In genomic region chr10:62048919-62049636, GRCh38 we compare ENCODE assay signal across 1 cellular context.
TF ChIP-seq lines count a peak whose summit lies in the region.

No MANE protein-coding gene starts in this region.

TF ChIP-seq in HepG2, 621 proteins besides CTCF, POLR2A, EP300 and RAD21 (continued from another document and continues in another):
- TF ChIP-seq NRL (CRISPR knock-in tag; IDR thresholded peaks at IDR 0.05; ENCODE audit: borderline replicate concordance) (peak; percentile 90; the same call in 1 of the 2 replicates), IKZF4 (CRISPR knock-in tag; IDR thresholded peaks at IDR 0.05; ENCODE audit: borderline replicate concordance, low read depth, not compliant biosample characterization) (no peak), SAP130 (CRISPR knock-in tag; IDR thresholded peaks at IDR 0.05; ENCODE audit: low read depth) (peak; percentile 95), STAT6 (CRISPR knock-in tag; IDR thresholded peaks at IDR 0.05; ENCODE audit: borderline replicate concordance) (0 out of 2 replicates have a peak, but pooled peaks have one; percentile 25), ARID2 (CRISPR knock-in tag; IDR thresholded peaks at IDR 0.05; ENCODE audit: borderline replicate concordance) (peak; percentile 95), TAF15 (IDR thresholded peaks at IDR 0.05; ENCODE audit: low read depth, low read length, poor library complexity, severe bottlenecking) (no peak), ATAD3A (CRISPR knock-in tag; IDR thresholded peaks at IDR 0.05) (no peak), ZNF232 (CRISPR knock-in tag; IDR thresholded peaks at IDR 0.05; ENCODE audit: borderline replicate concordance) (peak; percentile 91), SP2 (CRISPR knock-in tag; IDR thresholded peaks at IDR 0.05) (no peak), ZNF33A (CRISPR knock-in tag; IDR thresholded peaks at IDR 0.05; ENCODE audit: borderline replicate concordance) (no peak), NAIF1 (CRISPR knock-in tag; IDR thresholded peaks at IDR 0.05; ENCODE audit: borderline replicate concordance) (no peak), ZNF234 (CRISPR knock-in tag; conservative IDR thresholded peaks at IDR 0.05) (no peak), ZNF549 (CRISPR knock-in tag; IDR thresholded peaks at IDR 0.05) (no peak), ZNF639 (CRISPR knock-in tag; conservative IDR thresholded peaks at IDR 0.05) (no peak), ZNF354B (CRISPR knock-in tag; IDR thresholded peaks at IDR 0.05) (peak; percentile 61; the same call in 1 of the 2 replicates), MIXL1 (CRISPR knock-in tag; IDR thresholded peaks at IDR 0.05) (peak; percentile 82), MEIS1 (CRISPR knock-in tag; IDR thresholded peaks at IDR 0.05; ENCODE audit: borderline replicate concordance) (peak; percentile 62; the same call in 1 of the 2 replicates), AHDC1 (CRISPR knock-in tag; IDR thresholded peaks at IDR 0.05; ENCODE audit: borderline replicate concordance) (0 out of 2 replicates have a peak, but pooled peaks have one; percentile 75), ZNF577 (CRISPR knock-in tag; IDR thresholded peaks at IDR 0.05; ENCODE audit: borderline replicate concordance, low read depth) (no peak), CBX5 (CRISPR knock-in tag; IDR thresholded peaks at IDR 0.05; ENCODE audit: borderline replicate concordance) (peak; percentile 79; the same call in 1 of the 2 replicates), ARNTL (CRISPR knock-in tag; IDR thresholded peaks at IDR 0.05) (peak; percentile 70; the same call in 1 of the 2 replicates), ZNF3 (CRISPR knock-in tag; IDR thresholded peaks at IDR 0.05) (no peak), ZNF329 (CRISPR knock-in tag; IDR thresholded peaks at IDR 0.05; ENCODE audit: low read depth) (0 out of 2 replicates have a peak, but pooled peaks have one; percentile 45), PHF21A (CRISPR knock-in tag; IDR thresholded peaks at IDR 0.05) (peak; percentile 88), ATF7 (IDR thresholded peaks at IDR 0.05) (no peak), ATF7 (CRISPR knock-in tag; IDR thresholded peaks at IDR 0.05) (peak; percentile 79), JDP2 (CRISPR knock-in tag; IDR thresholded peaks at IDR 0.05; ENCODE audit: borderline replicate concordance) (no peak; the same call in 1 of the 2 replicates), IKZF1 (IDR thresholded peaks at IDR 0.05) (no peak), TFDP2 (CRISPR knock-in tag; IDR thresholded peaks at IDR 0.05) (peak; percentile 85), KMT2B (CRISPR knock-in tag; IDR thresholded peaks at IDR 0.05) (peak; percentile 80; the same call in 1 of the 2 replicates), REL (CRISPR knock-in tag; conservative IDR thresholded peaks at IDR 0.05) (no peak), ZHX2 (IDR thresholded peaks at IDR 0.05; ENCODE audit: low read depth) (peak; percentile 42; the same call in 1 of the 2 replicates), ZHX2 (CRISPR knock-in tag; IDR thresholded peaks at IDR 0.05; ENCODE audit: borderline replicate concordance) (peak; percentile 64; the same call in 1 of the 2 replicates), ZNF766 (CRISPR knock-in tag; IDR thresholded peaks at IDR 0.05; ENCODE audit: borderline replicate concordance) (peak; percentile 91; the same call in 1 of the 2 replicates), CHCHD3 (CRISPR knock-in tag; IDR thresholded peaks at IDR 0.05) (no peak), BCLAF1 (IDR thresholded peaks at IDR 0.05) (no peak), ZFX (CRISPR knock-in tag; IDR thresholded peaks at IDR 0.05; ENCODE audit: low read depth) (peak; percentile 75; the same call in 1 of the 2 replicates), ZNF431 (CRISPR knock-in tag; IDR thresholded peaks at IDR 0.05; ENCODE audit: borderline replicate concordance, low read depth) (peak; percentile 95; the same call in 1 of the 2 replicates), MTERF4 (CRISPR knock-in tag; IDR thresholded peaks at IDR 0.05) (no peak)
